8 cellular contexts compared by ENCODE assay signal in genomic region chr17:34579979-34580684, GRCh38. TPM values are rescaled to one million over a fixed set of nuclear protein-coding genes. Genes with fewer than 3 reads are reported as not detected.
DNase-seq lines count a peak whose midpoint lies in the region; ATAC-seq and TF ChIP-seq lines count a peak whose summit lies in the region.

No MANE protein-coding gene starts in this region.

- no peak for ATAC-seq in activated naive CD8-positive, alpha-beta T cell treated with anti-CD3 and anti-CD28 coated beads, Interleukin-2, amount 10 ng/mL, durations not matched to agents 7 days and 5 days (ENCODE audit: low read depth)
- ATAC-seq in HG03159 (IDR thresholded peaks at IDR 0.05; ENCODE audit: unreplicated experiment) = no peak

- H3K27ac Mint-ChIP-seq in activated T-cell treated with anti-CD3 and anti-CD28 coated beads, Interleukin-2, amount 50 U/mL, for 24 hours = no peak overlapping the region
- H3K27ac Mint-ChIP-seq in activated naive CD8-positive, alpha-beta T cell treated with anti-CD3 and anti-CD28 coated beads, Interleukin-2, amount 10 ng/mL, durations not matched to agents 7 days and 5 days = no peak overlapping the region

- peak; percentile 43 for DNase-seq in activated T-cell treated with anti-CD3 and anti-CD28 coated beads, Interleukin-2, amount 50 U/mL, for 24 hours
- DNase-seq in activated T-cell treated with anti-CD3 and anti-CD28 coated beads for 4 hours (no peak), iris pigment epithelial cell (ENCODE audit: low read depth) (peak; percentile 8), NCI-H2107 treated with DMSO at 0.1 percent for 48 hours (lab: John Stamatoyannopoulos, UW; ENCODE audit: unreplicated experiment) (no peak), GM10248 (ENCODE audit: extremely low spot score) (no peak)
- DNase-seq in activated naive CD8-positive, alpha-beta T cell treated with anti-CD3 and anti-CD28 coated beads, Interleukin-2, amount 10 ng/mL, durations not matched to agents 7 days and 5 days = peak; percentile 41

- H3K27me3 ChIP-seq in subcutaneous abdominal adipose tissue (ENCODE audit: control insufficient read depth in 5 of 5, insufficient read depth in 4 of 5, low read length in 5 of 5) = peaks cover 39 to 83% (median 76%) of the 10 kb centered on the region in 5 donors

- H3K27me3 Mint-ChIP-seq in activated T-cell treated with anti-CD3 and anti-CD28 coated beads, Interleukin-2, amount 50 U/mL, for 24 hours = peaks cover 91% of the 10 kb centered on the region
- H3K27me3 Mint-ChIP-seq in activated naive CD8-positive, alpha-beta T cell treated with anti-CD3 and anti-CD28 coated beads, Interleukin-2, amount 10 ng/mL, durations not matched to agents 7 days and 5 days = peaks cover 75% of the 10 kb centered on the region

- no peaks in the 10 kb centered on the region for H3K36me3 ChIP-seq in subcutaneous abdominal adipose tissue (ENCODE audit: control insufficient read depth in 5 of 5, insufficient read depth in 5 of 5, low read length in 5 of 5)

- peak overlapping the region; percentile 27 to 73 (median 63) for H3K4me3 ChIP-seq in subcutaneous abdominal adipose tissue (ENCODE audit: low read depth in 1 of 5, low read length in 5 of 5)

- peaks cover 0 to 4% (median 4%) of the 10 kb centered on the region in 5 donors for H3K9me3 ChIP-seq in subcutaneous abdominal adipose tissue (ENCODE audit: control insufficient read depth in 5 of 5, low read length in 5 of 5)

- no peak for TF ChIP-seq CTCF in GM10248 (IDR thresholded peaks at IDR 0.05; ENCODE audit: control extremely low read depth, extremely low read depth, low read depth, missing control alignments)

- CTCF ChIA-PET in GM10248 (lab: Yijun Ruan, JAX) = interaction anchor here (1.3 kb wide), 1 partner anchor 21 kb away, joined by 3 read pairs; no protein-coding TSS in a partner anchor

- peak overlapping the region; percentile 72 for H3K4me3 Mint-ChIP-seq in activated T-cell treated with anti-CD3 and anti-CD28 coated beads, Interleukin-2, amount 50 U/mL, for 24 hours
- peak overlapping the region; percentile 16 for H3K4me3 Mint-ChIP-seq in activated naive CD8-positive, alpha-beta T cell treated with anti-CD3 and anti-CD28 coated beads, Interleukin-2, amount 10 ng/mL, durations not matched to agents 7 days and 5 days

- no peak overlapping the region for H3K27ac ChIP-seq in subcutaneous abdominal adipose tissue (ENCODE audit: low read depth, low read length)

- peaks cover 0 to 36% (median 34%) of the 10 kb centered on the region in 5 donors for H3K4me1 ChIP-seq in subcutaneous abdominal adipose tissue (ENCODE audit: control insufficient read depth in 5 of 5, insufficient read depth in 5 of 5, low read length in 5 of 5)

- POLR2A ChIA-PET in activated naive CD8-positive, alpha-beta T cell treated with anti-CD3 and anti-CD28 coated beads, Interleukin-2, amount 10 ng/mL, durations not matched to agents 7 days and 5 days (lab: Charles Lee) = no interaction called here
- POLR2A ChIA-PET in GM10248 (lab: Yijun Ruan, JAX) = no interaction called here

- peaks cover 21% of the 10 kb centered on the region for H3K4me1 Mint-ChIP-seq in activated T-cell treated with anti-CD3 and anti-CD28 coated beads, Interleukin-2, amount 50 U/mL, for 24 hours (ENCODE audit: low read depth)
- peaks cover 7% of the 10 kb centered on the region for H3K4me1 Mint-ChIP-seq in activated naive CD8-positive, alpha-beta T cell treated with anti-CD3 and anti-CD28 coated beads, Interleukin-2, amount 10 ng/mL, durations not matched to agents 7 days and 5 days

- H3K36me3 Mint-ChIP-seq in activated T-cell treated with anti-CD3 and anti-CD28 coated beads, Interleukin-2, amount 50 U/mL, for 24 hours (ENCODE audit: low read depth) = no peaks in the 10 kb centered on the region
- H3K36me3 Mint-ChIP-seq in activated naive CD8-positive, alpha-beta T cell treated with anti-CD3 and anti-CD28 coated beads, Interleukin-2, amount 10 ng/mL, durations not matched to agents 7 days and 5 days = no peaks in the 10 kb centered on the region

- H3K9ac ChIP-seq in subcutaneous abdominal adipose tissue (ENCODE audit: low read length in 5 of 5) = no peak overlapping the region

- H3K9me3 Mint-ChIP-seq in activated T-cell treated with anti-CD3 and anti-CD28 coated beads, Interleukin-2, amount 50 U/mL, for 24 hours = no peaks in the 10 kb centered on the region
- no peaks in the 10 kb centered on the region for H3K9me3 Mint-ChIP-seq in activated naive CD8-positive, alpha-beta T cell treated with anti-CD3 and anti-CD28 coated beads, Interleukin-2, amount 10 ng/mL, durations not matched to agents 7 days and 5 days

RNA-seq across cellular contexts. Expression of gene TMEM132E, which starts 0.8 kb away (rescaled TPM):
- total RNA-seq in activated naive CD8-positive, alpha-beta T cell treated with anti-CD3 and anti-CD28 coated beads, Interleukin-2, amount 10 ng/mL, durations not matched to agents 7 days and 5 days = under 1 TPM in 1 of 2 experiments, not detected in 1; 0.06 TPM

Comparison
In these comparisons a context has a peak if more than half of its experiments do, and no peak if none do; other contexts are left out.
1. DNase-seq: peak in activated T-cell treated with anti-CD3 and anti-CD28 coated beads, Interleukin-2, amount 50 U/mL, for 24 hours (single experiment), activated naive CD8-positive, alpha-beta T cell treated with anti-CD3 and anti-CD28 coated beads, Interleukin-2, amount 10 ng/mL, durations not matched to agents 7 days and 5 days (single experiment) and iris pigment epithelial cell (single experiment); none in activated T-cell treated with anti-CD3 and anti-CD28 coated beads for 4 hours (single experiment), NCI-H2107 treated with DMSO at 0.1 percent for 48 hours (single experiment) and GM10248 (single experiment).